Comparison of ENCODE assay signal across 10 cellular contexts in genomic region chr11:69637601-69637955, GRCh38. TPM values are rescaled to one million over a fixed set of nuclear protein-coding genes. Genes with fewer than 3 reads are reported as not detected.
DNase-seq lines count a peak whose midpoint lies in the region; ATAC-seq and TF ChIP-seq lines count a peak whose summit lies in the region.
"Had no signal": no experiment of that assay in that cellular context is flagged by ENCODE, and none has a peak within 500 bp of the region (broad histone marks: within the 10 kb centered on the region; RNA-seq: fewer than 3 reads in every experiment).

No MANE protein-coding gene starts in this region.

- H3K9me3 ChIP-seq in RWPE2 (ENCODE audit: severe bottlenecking): no peaks in the 10 kb centered on the region

- DNase-seq in Calu3 (no peak), RWPE2 (ENCODE audit: low spot score) (peak; percentile 55), fibroblast of mammary gland (ENCODE audit: low read depth) (no peak), posterior vena cava (ENCODE audit: low spot score) (peak; percentile 69), epidermal melanocyte (ENCODE audit: insufficient read length, low spot score) (no peak), foreskin fibroblast (no peak)
- DNase-seq in activated naive CD4-positive, alpha-beta T cell treated with Interleukin-2 at 50 U/mL for 16 hours: no peak
- DNase-seq: activated naive CD4-positive, alpha-beta T cell treated with anti-CD3 and anti-CD28 coated beads, Interleukin-2, amount 50 U/mL, for 16 hours; NCI-H1694 had no signal

- intact Hi-C loops in Calu3 (cut with micrococcal nuclease; ENCODE audit: unreplicated experiment) (no loop called here), posterior vena cava (cut with DNase I) (no loop called here)

- peaks cover 52% of the 10 kb centered on the region for H3K36me3 Mint-ChIP-seq in Calu3 (ENCODE audit: insufficient read depth, unreplicated experiment)

- H3K4me1 ChIP-seq in RWPE2 (ENCODE audit: insufficient read depth, poor library complexity, severe bottlenecking): peaks cover 3% of the 10 kb centered on the region

- H3K27me3 ChIP-seq in RWPE2 (ENCODE audit: insufficient read depth, poor library complexity, severe bottlenecking): no peaks in the 10 kb centered on the region

- no TSS peak for BruUV-seq in Calu3 (replicated peaks; lab: Mats Ljungman, UMichigan)

- H3K4me1 Mint-ChIP-seq in Calu3 (ENCODE audit: low read depth, unreplicated experiment): no peaks in the 10 kb centered on the region

- no peaks in the 10 kb centered on the region for H3K9me3 Mint-ChIP-seq in Calu3 (ENCODE audit: low read depth, unreplicated experiment)

- H3K4me3 ChIP-seq in RWPE2 (ENCODE audit: severe bottlenecking) (no peak overlapping the region), fibroblast of mammary gland (ENCODE audit: control insufficient read depth, low read depth, low read length) (peak overlapping the region; percentile 99), foreskin fibroblast (ENCODE audit: low read depth in 1 of 2, low read length in 2 of 2) (peak overlapping the region in 1 of 2 donors; percentile 99)

- CTCF ChIA-PET in Calu3 (lab: Charles Lee): no interaction called here

- TF ChIP-seq CTCF in Calu3 (IDR thresholded peaks at IDR 0.05; ENCODE audit: unreplicated experiment): no peak
- TF ChIP-seq CTCF in RWPE2 (IDR thresholded peaks at IDR 0.05; ENCODE audit: poor library complexity, severe bottlenecking): no peak
- TF ChIP-seq CTCF in fibroblast of mammary gland (conservative IDR thresholded peaks at IDR 0.05; ENCODE audit: control insufficient read depth, insufficient read depth, low read depth, low read length): no peak
- TF ChIP-seq CTCF in foreskin fibroblast (IDR thresholded peaks at IDR 0.05; ENCODE audit: low read depth, low read length): no peak

- ATAC-seq in RWPE2 (ENCODE audit: low read depth): no peak
- no peak for ATAC-seq in HG03196 (IDR thresholded peaks at IDR 0.05; ENCODE audit: unreplicated experiment)

- no peak overlapping the region for H3K27ac Mint-ChIP-seq in Calu3 (ENCODE audit: unreplicated experiment)

- no peaks in the 10 kb centered on the region for H3K27me3 Mint-ChIP-seq in Calu3 (ENCODE audit: unreplicated experiment)

- H3K27ac ChIP-seq in RWPE2 (ENCODE audit: poor library complexity, severe bottlenecking): peak overlapping the region; percentile 89

- H3K36me3 ChIP-seq in RWPE2 (ENCODE audit: low read depth): no peaks in the 10 kb centered on the region

- peak overlapping the region; percentile 88 for H3K4me3 Mint-ChIP-seq in Calu3 (ENCODE audit: low read depth, unreplicated experiment)

RNA-seq across cellular contexts. Expression of gene CCND1, which starts 3.4 kb away (rescaled TPM):
- total RNA-seq in Calu3 (2022) (392 and 433 TPM in 2 replicates), posterior vena cava (100 to 1,000 TPM in 1 of 2 donors, 10 to 100 TPM in 1; 65.8 to 100 TPM)

RNA-seq across cellular contexts. Expression of gene LTO1, which starts 37.6 kb away (rescaled TPM):
- total RNA-seq in Calu3 (2022) (34.1 and 36.7 TPM in 2 replicates), posterior vena cava (10 to 100 TPM; 17.2 to 18.5 TPM)

Comparison
In these comparisons a context has a peak if more than half of its experiments do, and no peak if none do; other contexts are left out.
1. DNase-seq: peak in RWPE2 (single experiment) and posterior vena cava (single experiment); none in Calu3 (single experiment), fibroblast of mammary gland (single experiment), epidermal melanocyte (single experiment), foreskin fibroblast (0 of 2) and activated naive CD4-positive, alpha-beta T cell treated with Interleukin-2 at 50 U/mL for 16 hours (single experiment).